9 cellular contexts compared by ENCODE assay signal in the genomic region with DNA sequence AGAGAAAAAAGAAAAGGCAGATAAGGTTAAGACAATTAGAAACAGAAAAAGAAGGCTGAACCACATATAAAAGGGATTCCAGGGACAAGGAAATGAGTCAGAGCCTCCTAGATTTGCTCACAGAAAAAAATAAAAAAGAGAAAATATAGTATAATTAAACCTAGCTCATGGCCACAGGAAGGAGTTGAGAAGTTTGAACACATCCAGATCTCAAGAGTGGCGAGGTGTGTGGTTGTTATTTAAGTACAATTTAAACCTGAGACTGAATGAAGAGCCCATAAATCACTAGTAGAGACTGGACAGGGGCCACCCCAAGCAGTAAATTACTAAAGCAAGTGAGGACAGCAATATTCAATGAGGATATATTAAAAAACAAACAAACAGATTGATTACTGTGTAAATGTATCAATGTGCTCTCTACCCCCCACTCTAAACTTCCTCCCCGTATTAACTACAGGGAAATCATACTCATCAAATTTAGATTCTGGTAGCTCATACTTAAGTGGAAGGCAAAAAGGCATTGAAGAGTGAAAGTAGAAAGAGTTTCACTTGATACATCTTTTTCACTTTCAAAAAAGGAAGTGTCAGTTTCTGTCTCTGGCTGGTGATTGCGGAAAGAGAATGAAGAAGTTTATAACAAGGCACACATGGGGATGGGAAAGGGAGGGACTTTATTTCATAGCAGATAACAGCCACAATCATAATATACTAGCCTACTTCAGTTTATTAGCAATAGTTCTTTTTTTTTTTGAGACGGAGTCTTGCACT. TPM values are rescaled to one million over a fixed set of nuclear protein-coding genes. Genes with fewer than 3 reads are reported as not detected.
DNase-seq lines count a peak whose midpoint lies in the region; ATAC-seq and TF ChIP-seq lines count a peak whose summit lies in the region.
"Had no signal": no experiment of that assay in that cellular context is flagged by ENCODE, and none has a peak within 500 bp of the region (broad histone marks: within the 10 kb centered on the region; RNA-seq: fewer than 3 reads in every experiment).

No MANE protein-coding gene starts in this region.

- no peak for DNase-seq in activated T-cell treated with anti-CD3 and anti-CD28 coated beads, Interleukin-2, amount 50 U/mL, for 4 hours
- DNase-seq in activated T-cell treated with anti-CD3 and anti-CD28 coated beads, Interleukin-2, amount 50 U/mL, for 1 hour: no peak
- peak; percentile 65 for DNase-seq in germinal center (ENCODE audit: low spot score)
- DNase-seq in Peyer's patch: no peak
- no peak for DNase-seq in NCI-H2196 treated with DMSO at 0.1 percent for 48 hours (lab: John Stamatoyannopoulos, UW; ENCODE audit: unreplicated experiment)
- no peak for DNase-seq in BE2C
- DNase-seq: DND-41 had no signal

- H3K9me3 ChIP-seq in OCI-LY1 (ENCODE audit: low read length) (no peaks in the 10 kb centered on the region), Peyer's patch (no peaks in the 10 kb centered on the region), BE2C (no peaks in the 10 kb centered on the region)

- no peaks in the 10 kb centered on the region for H3K9me2 ChIP-seq in OCI-LY1 (ENCODE audit: low read depth, low read length)

- H3K4me2 ChIP-seq in OCI-LY1 (ENCODE audit: low read length): peak overlapping the region; percentile 34; the same call in 1 of the 2 replicates

- H3K4me1 Mint-ChIP-seq in activated T-cell treated with anti-CD3 and anti-CD28 coated beads, Interleukin-2, amount 50 U/mL, for 4 hours (ENCODE audit: low read depth): peaks cover 11% of the 10 kb centered on the region

- H3K36me3 ChIP-seq in OCI-LY1 (ENCODE audit: insufficient read depth, low read length) (no peaks in the 10 kb centered on the region), Peyer's patch (no peaks in the 10 kb centered on the region), BE2C (no peaks in the 10 kb centered on the region)

- H3F3A ChIP-seq in OCI-LY1 (ENCODE audit: insufficient read depth, low read length): no peaks in the 10 kb centered on the region

- TF ChIP-seq CTCF in OCI-LY1 (IDR thresholded peaks at IDR 0.05; ENCODE audit: low read length) (no peak), Peyer's patch (IDR thresholded peaks at IDR 0.05) (no peak), BE2C (IDR thresholded peaks at IDR 0.05; ENCODE audit: low read depth, low read length) (no peak)

- H3K4me3 Mint-ChIP-seq in activated T-cell treated with anti-CD3 and anti-CD28 coated beads, Interleukin-2, amount 50 U/mL, for 4 hours: peak overlapping the region; percentile 27

- no peaks in the 10 kb centered on the region for H3K79me2 ChIP-seq in OCI-LY1 (ENCODE audit: insufficient read depth, low read length)

- H3K4me1 ChIP-seq in OCI-LY1 (ENCODE audit: insufficient read depth, low read length, severe bottlenecking) (peaks cover 22% of the 10 kb centered on the region), Peyer's patch (peaks cover 0 to 4% (median 0%) of the 10 kb centered on the region in 4 donors), BE2C (no peaks in the 10 kb centered on the region)

- H3K4me3 ChIP-seq in OCI-LY1 (ENCODE audit: low read depth, low read length, poor library complexity, severe bottlenecking) (no peak overlapping the region), Peyer's patch (no peak overlapping the region), BE2C (ENCODE audit: low read depth, low read length) (no peak overlapping the region)

- H2AFZ ChIP-seq in OCI-LY1 (ENCODE audit: low read length): peak overlapping the region; percentile 40; the same call in 1 of the 2 replicates

- no peak for TF ChIP-seq POLR2A in Peyer's patch (IDR thresholded peaks at IDR 0.05)

- H3K36me3 Mint-ChIP-seq in activated T-cell treated with anti-CD3 and anti-CD28 coated beads, Interleukin-2, amount 50 U/mL, for 4 hours (ENCODE audit: insufficient read depth): no peaks in the 10 kb centered on the region

- no peak overlapping the region for H3K9ac ChIP-seq in OCI-LY1 (ENCODE audit: low read length)

- H3K27me3 ChIP-seq in OCI-LY1 (ENCODE audit: insufficient read depth, low read length) (no peaks in the 10 kb centered on the region), Peyer's patch (no peaks in the 10 kb centered on the region), BE2C (no peaks in the 10 kb centered on the region)

- no peaks in the 10 kb centered on the region for H3K27me3 Mint-ChIP-seq in activated T-cell treated with anti-CD3 and anti-CD28 coated beads, Interleukin-2, amount 50 U/mL, for 4 hours (ENCODE audit: low read depth)

- H4K20me1 ChIP-seq in OCI-LY1 (ENCODE audit: insufficient read depth, low read length): no peaks in the 10 kb centered on the region

- peak; percentile 86 to 92 for ATAC-seq in activated T-cell treated with anti-CD3 and anti-CD28 coated beads, Interleukin-2, amount 50 U/mL, for 4 hours
- peak; percentile 92 for ATAC-seq in HG02884 (IDR thresholded peaks at IDR 0.05; ENCODE audit: unreplicated experiment)

- H3K9me3 Mint-ChIP-seq in activated T-cell treated with anti-CD3 and anti-CD28 coated beads, Interleukin-2, amount 50 U/mL, for 4 hours: no peaks in the 10 kb centered on the region

- peak overlapping the region; percentile 22 for H3K27ac ChIP-seq in OCI-LY1 (ENCODE audit: low read depth, low read length, poor library complexity, severe bottlenecking)
- peak overlapping the region in 2 of 4 donors; percentile 6 to 65 for H3K27ac ChIP-seq in Peyer's patch

RNA-seq across cellular contexts. Expression of a gene that starts 49.3 kb away (rescaled TPM):
- 10 to 100 TPM; 39.1 to 43.4 (median 43.1) TPM for total RNA-seq in activated T-cell treated with anti-CD3 and anti-CD28 coated beads, Interleukin-2, amount 50 U/mL, for 4 hours
- 10 to 100 TPM; 29.8 to 63.5 (median 34.6) TPM for total RNA-seq in Peyer's patch
- 26.6 TPM for polyA plus RNA-seq in BE2C (2012; ENCODE audit: insufficient read depth, insufficient read length, low read depth)
